Comparison of ENCODE assay signal across 28 cellular contexts in genomic region chr12:73262788-73263381, GRCh38.
"Had no signal": no experiment of that assay in that cellular context is flagged by ENCODE, and none has a peak within 500 bp of the region (broad histone marks: within the 10 kb centered on the region; RNA-seq: fewer than 3 reads in every experiment).

No MANE protein-coding gene starts in this region.

- H3K27ac ChIP-seq: body of pancreas, esophagus muscularis mucosa, foreskin keratinocyte, gastrocnemius medialis, heart left ventricle had no signal

- H3K9me3 ChIP-seq: body of pancreas, gastrocnemius medialis had no signal

- H3K4me1 ChIP-seq: body of pancreas, esophagus muscularis mucosa, foreskin keratinocyte, gastrocnemius medialis, heart left ventricle had no signal

- H3K27me3 ChIP-seq: body of pancreas, esophagus muscularis mucosa, foreskin keratinocyte, gastrocnemius medialis, heart left ventricle had no signal

- H3K36me3 ChIP-seq: esophagus muscularis mucosa, gastrocnemius medialis, heart left ventricle had no signal

- DNase-seq: activated CD4-positive, alpha-beta T cell treated with anti-CD3 and anti-CD28 coated beads for 1 hour; activated CD4-positive, alpha-beta T cell treated with anti-CD3 and anti-CD28 coated beads for 4 hours; activated CD4-positive, alpha-beta T cell treated with anti-CD3 and anti-CD28 coated beads, Interleukin-2, amount 50 U/mL, for 1 hour; activated CD4-positive, alpha-beta T cell treated with anti-CD3 and anti-CD28 coated beads, Interleukin-2, amount 50 U/mL, for 48 hours; activated CD8-positive, alpha-beta memory T cell treated with anti-CD3 and anti-CD28 coated beads for 24 hours; activated CD8-positive, alpha-beta T cell treated with anti-CD3 and anti-CD28 coated beads for 36 hours; activated effector memory CD4-positive, alpha-beta T cell treated with Interleukin-2 at 50 U/mL for 16 hours; activated gamma-delta T cell treated with Interleukin-2 at 50 U/mL for 16 hours; activated naive CD4-positive, alpha-beta T cell treated with anti-CD3 and anti-CD28 coated beads, Interleukin-2, amount 50 U/mL, for 16 hours; activated naive CD4-positive, alpha-beta T cell treated with Interleukin-2 at 50 U/mL for 16 hours; activated T-cell treated with anti-CD3 and anti-CD28 coated beads, Interleukin-2, amount 50 U/mL, for 4 hours; amygdala; aorta; body of pancreas; caudate nucleus; cortex of kidney; dermis blood vessel endothelial cell; effector CD4-positive, alpha-beta T cell; effector memory CD8-positive, alpha-beta T cell; erythroblast; foreskin keratinocyte; gastrocnemius medialis; glutamatergic neuron; heart left ventricle; T-helper 2 cell had no signal

- ATAC-seq: activated CD8-positive, alpha-beta T cell treated with anti-CD3 and anti-CD28 coated beads for 36 hours; activated T-cell treated with anti-CD3 and anti-CD28 coated beads, Interleukin-2, amount 50 U/mL, for 4 hours; activated T-helper 17 cell treated with anti-CD3 and anti-CD28 coated beads, Interleukin-2, amount 50 U/mL, for 72 hours; body of pancreas; effector memory CD8-positive, alpha-beta T cell; foreskin keratinocyte; gastrocnemius medialis; heart left ventricle; WTC11 had no signal

- H3K4me3 ChIP-seq: body of pancreas, esophagus muscularis mucosa, gastrocnemius medialis, heart left ventricle had no signal
